ENCODE assay signal across 31 cellular contexts in the genomic region with DNA sequence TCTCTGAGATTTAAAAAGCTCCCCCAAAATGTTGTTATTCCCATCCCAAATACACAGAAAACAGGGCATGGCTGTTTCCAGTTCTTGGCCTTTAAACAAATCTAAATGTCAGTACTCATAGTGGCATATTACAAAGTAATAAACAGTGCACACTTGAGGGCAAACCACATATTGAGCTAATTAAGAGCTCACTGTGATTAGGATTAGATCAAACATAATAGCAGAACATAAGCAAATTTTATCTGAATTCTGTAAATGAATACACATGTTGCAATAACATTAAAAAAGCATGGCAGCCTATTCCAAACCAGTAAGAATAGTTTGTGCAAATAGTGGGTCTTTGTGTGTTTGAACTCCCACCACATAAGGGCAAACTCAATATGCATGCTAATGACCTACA.
"Had no signal": no experiment of that assay in that cellular context is flagged by ENCODE, and none has a peak within 500 bp of the region (broad histone marks: within the 10 kb centered on the region; RNA-seq: fewer than 3 reads in every experiment).

No MANE protein-coding gene starts in this region.

- H3K4me3 Mint-ChIP-seq: activated CD4-positive, alpha-beta memory T cell treated with anti-CD3 and anti-CD28 coated beads, Interleukin-2, amount 10 ng/mL, durations not matched to agents 7 days and 5 days; activated CD4-positive, alpha-beta T cell treated with anti-CD3 and anti-CD28 coated beads for 36 hours; activated CD4-positive, alpha-beta T cell treated with anti-CD3 and anti-CD28 coated beads, Interleukin-2, amount 10 ng/mL, durations not matched to agents 7 days and 5 days; activated naive CD8-positive, alpha-beta T cell treated with anti-CD3 and anti-CD28 coated beads, Interleukin-2, amount 10 ng/mL, durations not matched to agents 7 days and 5 days; activated T-cell treated with anti-CD3 and anti-CD28 coated beads, Interleukin-2, amount 50 U/mL, for 24 hours; activated T-cell treated with anti-CD3 and anti-CD28 coated beads, Interleukin-2, amount 50 U/mL, for 72 hours; central memory CD8-positive, alpha-beta T cell; dendritic cell treated with granulocyte-macrophage colony-stimulating factor and Interleukin-4, amounts not matched to agents 40 ng/mL and 50 ng/mL, for 4 days; effector memory CD8-positive, alpha-beta T cell had no signal

- ATAC-seq: activated CD4-positive, alpha-beta T cell treated with anti-CD3 and anti-CD28 coated beads for 36 hours; activated naive CD4-positive, alpha-beta T cell treated with anti-CD3 and anti-CD28 coated beads, Interleukin-2, amount 50 U/mL, for 72 hours; activated T-cell treated with anti-CD3 and anti-CD28 coated beads, Interleukin-2, amount 50 U/mL, for 72 hours; effector memory CD8-positive, alpha-beta T cell; foreskin keratinocyte; gastrocnemius medialis; heart left ventricle had no signal

- H3K4me1 Mint-ChIP-seq: activated CD4-positive, alpha-beta memory T cell treated with anti-CD3 and anti-CD28 coated beads, Interleukin-2, amount 10 ng/mL, durations not matched to agents 7 days and 5 days; activated CD4-positive, alpha-beta T cell treated with anti-CD3 and anti-CD28 coated beads for 36 hours; activated CD4-positive, alpha-beta T cell treated with anti-CD3 and anti-CD28 coated beads, Interleukin-2, amount 10 ng/mL, durations not matched to agents 7 days and 5 days; activated naive CD8-positive, alpha-beta T cell treated with anti-CD3 and anti-CD28 coated beads, Interleukin-2, amount 10 ng/mL, durations not matched to agents 7 days and 5 days; central memory CD8-positive, alpha-beta T cell had no signal

- H3K9me3 Mint-ChIP-seq: activated CD4-positive, alpha-beta memory T cell treated with anti-CD3 and anti-CD28 coated beads, Interleukin-2, amount 10 ng/mL, durations not matched to agents 7 days and 5 days; activated CD4-positive, alpha-beta T cell treated with anti-CD3 and anti-CD28 coated beads, Interleukin-2, amount 10 ng/mL, durations not matched to agents 7 days and 5 days; activated naive CD4-positive, alpha-beta T cell treated with anti-CD3 and anti-CD28 coated beads, Interleukin-2, amount 50 U/mL, for 72 hours; activated naive CD8-positive, alpha-beta T cell treated with anti-CD3 and anti-CD28 coated beads, Interleukin-2, amount 10 ng/mL, durations not matched to agents 7 days and 5 days; activated T-cell treated with anti-CD3 and anti-CD28 coated beads, Interleukin-2, amount 50 U/mL, for 24 hours; activated T-cell treated with anti-CD3 and anti-CD28 coated beads, Interleukin-2, amount 50 U/mL, for 72 hours; central memory CD8-positive, alpha-beta T cell; dendritic cell treated with granulocyte-macrophage colony-stimulating factor and Interleukin-4, amounts not matched to agents 40 ng/mL and 50 ng/mL, for 4 days; effector memory CD8-positive, alpha-beta T cell had no signal

- H3K36me3 Mint-ChIP-seq: activated naive CD4-positive, alpha-beta T cell treated with anti-CD3 and anti-CD28 coated beads, Interleukin-2, amount 50 U/mL, for 72 hours had no signal

- DNase-seq: activated CD4-positive, alpha-beta memory T cell treated with anti-CD3 and anti-CD28 coated beads, Interleukin-2, amount 10 ng/mL, durations not matched to agents 7 days and 5 days; activated CD4-positive, alpha-beta T cell treated with anti-CD3 and anti-CD28 coated beads for 36 hours; activated CD4-positive, alpha-beta T cell treated with anti-CD3 and anti-CD28 coated beads, Interleukin-2, amount 10 ng/mL, durations not matched to agents 7 days and 5 days; activated CD4-positive, alpha-beta T cell treated with anti-CD3 and anti-CD28 coated beads, Interleukin-2, amount 50 U/mL, for 4 hours; activated CD4-positive, CD25-positive, alpha-beta regulatory T cell; activated CD4-positive, CD25-positive, alpha-beta regulatory T cell treated with anti-CD3 and anti-CD28 coated beads, Interleukin-2, amount 50 U/mL, for 72 hours; activated CD8-positive, alpha-beta memory T cell treated with anti-CD3 and anti-CD28 coated beads, Interleukin-2, amount 50 U/mL, for 48 hours; activated effector memory CD4-positive, alpha-beta T cell treated with Interleukin-2 at 50 U/mL for 16 hours; activated gamma-delta T cell treated with Interleukin-2 at 50 U/mL for 16 hours; activated naive CD4-positive, alpha-beta T cell treated with Interleukin-2 at 50 U/mL for 16 hours; activated naive CD8-positive, alpha-beta T cell treated with anti-CD3 and anti-CD28 coated beads, Interleukin-2, amount 10 ng/mL, durations not matched to agents 7 days and 5 days; activated T-cell treated with anti-CD3 and anti-CD28 coated beads for 4 hours; activated T-cell treated with anti-CD3 and anti-CD28 coated beads, Interleukin-2, amount 50 U/mL, for 24 hours; activated T-cell treated with anti-CD3 and anti-CD28 coated beads, Interleukin-2, amount 50 U/mL, for 72 hours; amniotic stem cell; anterior cingulate cortex; brain microvascular endothelial cell; effector CD4-positive, alpha-beta T cell; effector memory CD8-positive, alpha-beta T cell; erythroblast; foreskin keratinocyte; gastrocnemius medialis; glutamatergic neuron; heart left ventricle; hypothalamus; T-helper 2 cell had no signal

- H3K27ac ChIP-seq: brain microvascular endothelial cell, coronary artery, esophagus muscularis mucosa, foreskin keratinocyte, gastrocnemius medialis, heart left ventricle had no signal

- H3K4me3 ChIP-seq: coronary artery, esophagus muscularis mucosa, gastrocnemius medialis, heart left ventricle had no signal

- H3K27ac Mint-ChIP-seq: activated CD4-positive, alpha-beta memory T cell treated with anti-CD3 and anti-CD28 coated beads, Interleukin-2, amount 10 ng/mL, durations not matched to agents 7 days and 5 days; activated CD4-positive, alpha-beta T cell treated with anti-CD3 and anti-CD28 coated beads for 36 hours; activated CD4-positive, alpha-beta T cell treated with anti-CD3 and anti-CD28 coated beads, Interleukin-2, amount 10 ng/mL, durations not matched to agents 7 days and 5 days; activated naive CD4-positive, alpha-beta T cell treated with anti-CD3 and anti-CD28 coated beads, Interleukin-2, amount 50 U/mL, for 72 hours; activated naive CD8-positive, alpha-beta T cell treated with anti-CD3 and anti-CD28 coated beads, Interleukin-2, amount 10 ng/mL, durations not matched to agents 7 days and 5 days; activated T-cell treated with anti-CD3 and anti-CD28 coated beads, Interleukin-2, amount 50 U/mL, for 24 hours; activated T-cell treated with anti-CD3 and anti-CD28 coated beads, Interleukin-2, amount 50 U/mL, for 72 hours; dendritic cell treated with granulocyte-macrophage colony-stimulating factor and Interleukin-4, amounts not matched to agents 40 ng/mL and 50 ng/mL, for 4 days; effector memory CD8-positive, alpha-beta T cell had no signal

- H3K27me3 ChIP-seq: brain microvascular endothelial cell, esophagus muscularis mucosa, foreskin keratinocyte, gastrocnemius medialis, heart left ventricle had no signal

- H3K27me3 Mint-ChIP-seq: activated CD4-positive, alpha-beta memory T cell treated with anti-CD3 and anti-CD28 coated beads, Interleukin-2, amount 10 ng/mL, durations not matched to agents 7 days and 5 days; activated CD4-positive, alpha-beta T cell treated with anti-CD3 and anti-CD28 coated beads for 36 hours; activated CD4-positive, alpha-beta T cell treated with anti-CD3 and anti-CD28 coated beads, Interleukin-2, amount 10 ng/mL, durations not matched to agents 7 days and 5 days; activated naive CD8-positive, alpha-beta T cell treated with anti-CD3 and anti-CD28 coated beads, Interleukin-2, amount 10 ng/mL, durations not matched to agents 7 days and 5 days; activated T-cell treated with anti-CD3 and anti-CD28 coated beads, Interleukin-2, amount 50 U/mL, for 24 hours; central memory CD8-positive, alpha-beta T cell; dendritic cell treated with granulocyte-macrophage colony-stimulating factor and Interleukin-4, amounts not matched to agents 40 ng/mL and 50 ng/mL, for 4 days; effector memory CD8-positive, alpha-beta T cell had no signal
